Comparison of ENCODE assay signal across 18 cellular contexts in genomic region chr2:9781252-9781651, GRCh38.
DNase-seq lines count a peak whose midpoint lies in the region; ATAC-seq, FAIRE-seq and TF ChIP-seq lines count a peak whose summit lies in the region.
"Had no signal": no experiment of that assay in that cellular context is flagged by ENCODE, and none has a peak within 500 bp of the region (broad histone marks: within the 10 kb centered on the region; RNA-seq: fewer than 3 reads in every experiment).

No MANE protein-coding gene starts in this region.

- H3K4me3 ChIP-seq in HepG2 (replicated peaks in 1 of 3; ENCODE audit: insufficient read depth in 1 of 3, low read depth in 2 of 3, low read length in 3 of 3) (no peak overlapping the region), right lobe of liver (no peak overlapping the region), ascending aorta (no peak overlapping the region), neuronal stem cell (ENCODE audit: low read length in 2 of 2) (no peak overlapping the region)
- H3K4me3 ChIP-seq: body of pancreas, testis had no signal

- no peak overlapping the region for H4K91ac ChIP-seq in neuronal stem cell (ENCODE audit: low read depth, low read length, poor library complexity)

- POLR2A ChIA-PET in HepG2 (lab: Yijun Ruan, JAX) = no interaction called here
- POLR2A ChIA-PET in activated CD8-positive, alpha-beta T cell treated with anti-CD3 and anti-CD28 coated beads, Interleukin-2, amount 10 ng/mL, durations not matched to agents 7 days and 5 days (lab: Charles Lee) = no interaction called here

- no peaks in the 10 kb centered on the region for H4K20me1 ChIP-seq in HepG2 (ENCODE audit: insufficient read depth, low read length)

- no peaks in the 10 kb centered on the region for H3K36me3 ChIP-seq in HepG2 (replicated peaks in 1 of 2; ENCODE audit: control insufficient read depth in 1 of 2, insufficient read depth in 2 of 2, low read length in 2 of 2)
- no peaks in the 10 kb centered on the region for H3K36me3 ChIP-seq in right lobe of liver
- H3K36me3 ChIP-seq in ascending aorta = no peaks in the 10 kb centered on the region
- H3K36me3 ChIP-seq in neuronal stem cell (replicated peaks in 1 of 2; ENCODE audit: control insufficient read depth in 2 of 2, insufficient read depth in 2 of 2, low read length in 2 of 2) = no peaks in the 10 kb centered on the region

- H3K9me3 ChIP-seq in HepG2 (ENCODE audit: low read length) (no peaks in the 10 kb centered on the region), right lobe of liver (no peaks in the 10 kb centered on the region), T-helper 17 cell (ENCODE audit: control insufficient read depth, low read length, poor library complexity, severe bottlenecking) (no peaks in the 10 kb centered on the region), ascending aorta (no peaks in the 10 kb centered on the region), neuronal stem cell (replicated peaks in 1 of 2; ENCODE audit: control insufficient read depth in 2 of 2, insufficient read depth in 1 of 2, low read depth in 1 of 2, low read length in 2 of 2) (no peaks in the 10 kb centered on the region)
- H3K9me3 ChIP-seq: body of pancreas, testis had no signal

- H3K18ac ChIP-seq in neuronal stem cell (ENCODE audit: low read length) = no peak overlapping the region

- DNase-seq in HepG2 (ENCODE audit: low spot score) (no peak), right lobe of liver (no peak), T-helper 17 cell (no peak), ascending aorta (ENCODE audit: low spot score in 2 of 2) (no peak), MV-4-11 (lab: John Stamatoyannopoulos, UW) (no peak), neuronal stem cell (ENCODE audit: low spot score) (no peak)
- DNase-seq in activated CD8-positive, alpha-beta T cell treated with anti-CD3 and anti-CD28 coated beads, Interleukin-2, amount 10 ng/mL, durations not matched to agents 7 days and 5 days = no peak
- DNase-seq: activated naive CD4-positive, alpha-beta T cell treated with Interleukin-2 at 50 U/mL for 16 hours; body of pancreas; dermis blood vessel endothelial cell; NCI-H187 treated with DMSO at 0.1 percent for 48 hours; NCI-H446 treated with DMSO at 0.1 percent for 48 hours; SIG-M5; stimulated activated CD4-positive, alpha-beta T cell treated with anti-CD3 and anti-CD28 coated beads, Interleukin-2, amount 100 ng/mL, for 48 hours; testis had no signal

- TF ChIP-seq RAD21 in HepG2 (CRISPR knock-in tag; IDR thresholded peaks at IDR 0.05) = no peak

- WGBS in HepG2 (ENCODE audit: low lambda C conversion rate) = 37% methylated on average over 9 of the region's 9 CpGs
- 93% methylated on average over 2 of the region's 9 CpGs for WGBS in right lobe of liver (ENCODE audit: insufficient coverage, low coverage, low lambda C conversion rate, missing lambda C conversion rate)
- no CpG with 5 or more reads among the region's 9 CpGs for WGBS in neuronal stem cell (ENCODE audit: extremely low coverage in 2 of 2, insufficient read length in 2 of 2, insufficient replicate concordance in 1 of 2), 2 donors

- H2AK5ac ChIP-seq in neuronal stem cell (ENCODE audit: low read depth, low read length) = no peak overlapping the region

- in situ Hi-C loops in HepG2 (cut with HindIII; ENCODE audit: extremely low pct_ligation_motif_present, low pct_unique_long_range_greater_than_20kb) = no loop called here

- ATAC-seq in HepG2 (no peak; the same call in 2 of the 3 replicates), right lobe of liver (no peak), T-helper 17 cell (no peak), esophagus mucosa (peak; percentile 87)
- ATAC-seq in activated CD8-positive, alpha-beta T cell treated with anti-CD3 and anti-CD28 coated beads, Interleukin-2, amount 10 ng/mL, durations not matched to agents 7 days and 5 days = no peak
- ATAC-seq: body of pancreas had no signal

- FAIRE-seq in HepG2 (lab: Jason Lieb, UNC) = no peak
- FAIRE-seq: TTC549 had no signal

- H3K4me3 Mint-ChIP-seq in T-helper 17 cell = peak overlapping the region; percentile 93
- H3K4me3 Mint-ChIP-seq in activated CD8-positive, alpha-beta T cell treated with anti-CD3 and anti-CD28 coated beads, Interleukin-2, amount 10 ng/mL, durations not matched to agents 7 days and 5 days = no peak overlapping the region
- H3K4me3 Mint-ChIP-seq: B cell had no signal

- H3K9me3 Mint-ChIP-seq in activated CD8-positive, alpha-beta T cell treated with anti-CD3 and anti-CD28 coated beads, Interleukin-2, amount 10 ng/mL, durations not matched to agents 7 days and 5 days (ENCODE audit: insufficient read depth) = no peaks in the 10 kb centered on the region

- no peak overlapping the region for H2AFZ ChIP-seq in HepG2 (ENCODE audit: low read length)
- no peak overlapping the region for H2AFZ ChIP-seq in neuronal stem cell (ENCODE audit: low read length)

- peaks cover 53% of the 10 kb centered on the region for H3K4me1 Mint-ChIP-seq in T-helper 17 cell
- peaks cover 53% of the 10 kb centered on the region for H3K4me1 Mint-ChIP-seq in activated CD8-positive, alpha-beta T cell treated with anti-CD3 and anti-CD28 coated beads, Interleukin-2, amount 10 ng/mL, durations not matched to agents 7 days and 5 days (ENCODE audit: low read depth)

- peaks cover 28% of the 10 kb centered on the region for H3K4me1 ChIP-seq in HepG2 (ENCODE audit: insufficient read depth, low read length)
- H3K4me1 ChIP-seq in right lobe of liver = no peaks in the 10 kb centered on the region
- no peaks in the 10 kb centered on the region for H3K4me1 ChIP-seq in ascending aorta
- H3K4me1 ChIP-seq in neuronal stem cell (ENCODE audit: control insufficient read depth in 2 of 2, insufficient read depth in 1 of 2, low read depth in 1 of 2, low read length in 2 of 2) = peaks cover 0 to 5% of the 10 kb centered on the region in 2 donors
- H3K4me1 ChIP-seq: body of pancreas, testis had no signal

- no peak overlapping the region for H2BK120ac ChIP-seq in neuronal stem cell (ENCODE audit: low read depth, low read length)

- no peak overlapping the region for H2BK12ac ChIP-seq in neuronal stem cell (ENCODE audit: low read length)

- peak overlapping the region; percentile 100 for H3K27ac Mint-ChIP-seq in T-helper 17 cell
- no peak overlapping the region for H3K27ac Mint-ChIP-seq in activated CD8-positive, alpha-beta T cell treated with anti-CD3 and anti-CD28 coated beads, Interleukin-2, amount 10 ng/mL, durations not matched to agents 7 days and 5 days
- H3K27ac Mint-ChIP-seq: B cell had no signal

- no peak overlapping the region for H2BK5ac ChIP-seq in neuronal stem cell (ENCODE audit: low read length)

- intact Hi-C loops in HepG2 (cut with micrococcal nuclease; ENCODE audit: unreplicated experiment) (no loop called here), right lobe of liver (cut with DNase I) (no loop called here), ascending aorta (cut with DNase I) (no loop called here)

- TF ChIP-seq POLR2A in HepG2 (IDR thresholded peaks at IDR 0.05; ENCODE audit: insufficient read depth in 1 of 2, low read depth in 2 of 2, low read length in 2 of 2) (no peak), right lobe of liver (IDR thresholded peaks at IDR 0.05) (no peak)

- H3K27ac ChIP-seq in HepG2 (ENCODE audit: extremely low read length, insufficient read depth, low read length) (no peak overlapping the region), right lobe of liver (no peak overlapping the region), ascending aorta (no peak overlapping the region), neuronal stem cell (replicated peaks; ENCODE audit: low read length) (no peak overlapping the region)
- H3K27ac ChIP-seq: body of pancreas, testis had no signal

- TF ChIP-seq EP300 in HepG2 (IDR thresholded peaks at IDR 0.05; ENCODE audit: low read depth in 2 of 2, low read length in 2 of 2) (no peak), HepG2 (CRISPR knock-in tag; IDR thresholded peaks at IDR 0.05; ENCODE audit: borderline replicate concordance) (no peak)

- no peak overlapping the region for H3K14ac ChIP-seq in neuronal stem cell (ENCODE audit: low read length)

- no TSS peak for BruUV-seq in HepG2 (replicated peaks; lab: Mats Ljungman, UMichigan)

- no peak overlapping the region for H4K8ac ChIP-seq in neuronal stem cell (ENCODE audit: low read depth, low read length)

- H3K4me2 ChIP-seq in HepG2 (ENCODE audit: low read depth, low read length) = no peak overlapping the region
- H3K4me2 ChIP-seq in neuronal stem cell (ENCODE audit: insufficient read depth, low read length, poor library complexity, severe bottlenecking) = no peak overlapping the region

- H2BK15ac ChIP-seq in neuronal stem cell (ENCODE audit: low read length) = no peak overlapping the region

- no peaks in the 10 kb centered on the region for H3K79me2 ChIP-seq in HepG2 (ENCODE audit: insufficient read depth, low read length)

- no peak overlapping the region for H3K9ac ChIP-seq in HepG2 (ENCODE audit: insufficient read depth, low read depth, low read length)
- no peak overlapping the region for H3K9ac ChIP-seq in neuronal stem cell (ENCODE audit: low read depth, low read length, poor library complexity)

- H3K23ac ChIP-seq in neuronal stem cell (ENCODE audit: low read depth, low read length, poor library complexity) = no peak overlapping the region

- H3K27me3 ChIP-seq in HepG2 (ENCODE audit: control insufficient read depth in 1 of 2, insufficient read depth in 2 of 2, low read length in 2 of 2) (peaks cover 5 to 61% of the 10 kb centered on the region in 2 experiments; a peak in 4 of 5 replicates), right lobe of liver (no peaks in the 10 kb centered on the region), ascending aorta (no peaks in the 10 kb centered on the region), neuronal stem cell (ENCODE audit: control insufficient read depth in 3 of 3, insufficient read depth in 3 of 3, low read depth in 1 of 3, low read length in 3 of 3) (peaks cover 0 to 2% (median 0%) of the 10 kb centered on the region in 3 experiments)
- H3K27me3 ChIP-seq: body of pancreas, testis had no signal

- CTCF ChIA-PET in HepG2 (lab: Yijun Ruan, JAX; ENCODE audit: low intra/inter-chr PET ratio, low total read pairs) = no interaction called here
- CTCF ChIA-PET in activated CD8-positive, alpha-beta T cell treated with anti-CD3 and anti-CD28 coated beads, Interleukin-2, amount 10 ng/mL, durations not matched to agents 7 days and 5 days (lab: Charles Lee) = interaction anchor here (3.3 kb wide), 1 partner anchor 12 kb away, joined by 23 read pairs; no protein-coding TSS in a partner anchor

- no peaks in the 10 kb centered on the region for H3K27me3 Mint-ChIP-seq in T-helper 17 cell
- H3K27me3 Mint-ChIP-seq in activated CD8-positive, alpha-beta T cell treated with anti-CD3 and anti-CD28 coated beads, Interleukin-2, amount 10 ng/mL, durations not matched to agents 7 days and 5 days (ENCODE audit: low read depth) = peaks cover 5% of the 10 kb centered on the region

- no peak overlapping the region for H3K4ac ChIP-seq in neuronal stem cell (ENCODE audit: low read length)

- no peaks in the 10 kb centered on the region for H3K36me3 Mint-ChIP-seq in T-helper 17 cell (ENCODE audit: low read depth)
- no peaks in the 10 kb centered on the region for H3K36me3 Mint-ChIP-seq in activated CD8-positive, alpha-beta T cell treated with anti-CD3 and anti-CD28 coated beads, Interleukin-2, amount 10 ng/mL, durations not matched to agents 7 days and 5 days (ENCODE audit: low read depth)

- no peak for TF ChIP-seq CTCF in HepG2 (CRISPR knock-in tag; IDR thresholded peaks at IDR 0.05)
- TF ChIP-seq CTCF in right lobe of liver (IDR thresholded peaks at IDR 0.05) = no peak
- no peak for TF ChIP-seq CTCF in ascending aorta (IDR thresholded peaks at IDR 0.05)

- no peaks in the 10 kb centered on the region for H3K79me1 ChIP-seq in neuronal stem cell (ENCODE audit: low read depth, low read length)
